Comparison of ENCODE assay signal across 16 cellular contexts in genomic region chr9:91785403-91785917, GRCh38.
"Had no signal": no experiment of that assay in that cellular context is flagged by ENCODE, and none has a peak within 500 bp of the region (broad histone marks: within the 10 kb centered on the region; RNA-seq: fewer than 3 reads in every experiment).

No MANE protein-coding gene starts in this region.

- H3K9me3 ChIP-seq: gastroesophageal sphincter, suprapubic skin had no signal

- H3K9ac ChIP-seq: neural progenitor cell, parathyroid adenoma had no signal

- DNase-seq: activated CD4-positive, alpha-beta T cell treated with anti-CD3 and anti-CD28 coated beads for 36 hours; activated CD8-positive, alpha-beta T cell treated with anti-CD3 and anti-CD28 coated beads for 36 hours; activated gamma-delta T cell treated with Interleukin-2 at 50 U/mL for 16 hours; activated naive CD8-positive, alpha-beta T cell treated with anti-CD3 and anti-CD28 coated beads for 36 hours; amygdala; central memory CD4-positive, alpha-beta T cell; effector CD4-positive, alpha-beta T cell; stimulated activated CD4-positive, alpha-beta T cell treated with anti-CD3 and anti-CD28 coated beads, Interleukin-4, amount 100 ng/mL, for 24 hours; stimulated activated naive CD4-positive, alpha-beta T cell; T-helper 2 cell had no signal

- H3K4me2 ChIP-seq: neural progenitor cell had no signal

- H3K36me3 ChIP-seq: gastroesophageal sphincter, neural progenitor cell, suprapubic skin had no signal

- H2AFZ ChIP-seq: neural progenitor cell, parathyroid adenoma had no signal

- H3K79me2 ChIP-seq: parathyroid adenoma had no signal

- H3K27ac ChIP-seq: coronary artery, neural progenitor cell, parathyroid adenoma, suprapubic skin had no signal

- H3K4me1 ChIP-seq: parathyroid adenoma had no signal

- H3K27me3 ChIP-seq: gastroesophageal sphincter, neural progenitor cell, suprapubic skin had no signal

- ATAC-seq: activated CD4-positive, alpha-beta T cell treated with anti-CD3 and anti-CD28 coated beads for 36 hours; activated CD8-positive, alpha-beta T cell treated with anti-CD3 and anti-CD28 coated beads for 36 hours; gastroesophageal sphincter had no signal

- H3K4me3 ChIP-seq: coronary artery, gastroesophageal sphincter, lung, neural progenitor cell, suprapubic skin had no signal
